ENCODE assay signal across 1 cellular context in genomic region chr6:37321101-37321500, GRCh38.
A peak's percentile ranks its signal among the peaks of the same experiment; 100 is the strongest.
TF ChIP-seq lines count a peak whose summit lies in the region.

No MANE protein-coding gene starts in this region.

TF ChIP-seq in HepG2, 621 proteins besides CTCF, POLR2A, EP300 and RAD21 (continued from another document):
- no peak for TF ChIP-seq IRF9 (CRISPR knock-in tag; IDR thresholded peaks at IDR 0.05; ENCODE audit: borderline replicate concordance)
- no peak for TF ChIP-seq KDM5B (CRISPR knock-in tag; IDR thresholded peaks at IDR 0.05; ENCODE audit: borderline replicate concordance)
- TF ChIP-seq ZNF362 (CRISPR knock-in tag; IDR thresholded peaks at IDR 0.05; ENCODE audit: borderline replicate concordance): 0 out of 2 replicates have a peak, but pooled peaks have one; percentile 22
- no peak for TF ChIP-seq ELF4 (CRISPR knock-in tag; IDR thresholded peaks at IDR 0.05; ENCODE audit: borderline replicate concordance)
